ENCODE assay signal across 8 cellular contexts in the genomic region with DNA sequence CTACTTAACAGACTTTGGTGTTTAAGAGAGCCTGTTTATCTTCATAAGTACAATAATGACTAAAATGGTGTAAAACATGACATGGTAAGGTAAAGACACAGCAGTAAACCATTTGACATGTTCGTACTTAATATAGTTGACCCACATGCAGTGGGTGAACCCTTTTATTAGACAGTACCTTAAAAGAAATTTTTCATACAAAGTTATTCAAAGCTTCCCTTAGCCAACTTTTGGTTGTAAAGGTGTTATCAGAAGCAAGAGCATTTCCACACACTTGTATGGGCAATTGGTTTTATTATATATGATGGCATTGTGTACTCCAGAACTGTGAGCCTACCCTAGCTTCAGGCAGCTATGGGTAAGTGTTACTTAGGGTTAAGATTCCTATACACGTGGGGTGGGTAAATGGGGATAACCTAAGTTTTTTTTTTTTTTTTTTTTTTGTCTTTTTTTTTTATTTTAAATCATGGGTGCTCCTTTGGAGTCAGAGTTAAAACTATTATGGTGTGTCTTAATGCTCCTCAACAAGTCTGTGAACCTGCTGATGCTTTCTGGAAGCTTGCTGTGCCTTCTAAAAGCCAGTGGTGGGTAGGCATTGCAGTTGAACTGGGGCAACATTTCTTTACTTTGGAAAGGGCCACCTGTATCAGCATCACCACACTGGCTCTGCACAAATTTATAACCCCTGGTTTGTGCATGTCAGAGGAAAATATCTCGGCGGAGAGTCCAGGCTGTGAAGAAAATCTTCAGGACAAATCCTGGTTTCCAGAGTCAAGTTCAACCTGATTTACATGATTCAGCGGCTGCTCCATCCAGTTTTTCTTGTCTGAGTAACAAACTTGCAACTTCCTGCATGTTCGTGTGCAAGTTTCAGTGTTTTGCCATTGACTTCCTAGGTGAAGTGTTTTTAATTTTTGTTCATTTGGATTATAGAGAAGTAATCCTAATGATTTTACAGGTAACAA. TPM values are rescaled to one million over a fixed set of nuclear protein-coding genes. Genes with fewer than 3 reads are reported as not detected.
DNase-seq lines count a peak whose midpoint lies in the region; ATAC-seq, FAIRE-seq and TF ChIP-seq lines count a peak whose summit lies in the region.

No MANE protein-coding gene starts in this region.

- H3K36me3 ChIP-seq in HAP-1 (replicated peaks) (peaks cover 47% of the 10 kb centered on the region), RWPE2 (ENCODE audit: low read depth) (peaks cover 67% of the 10 kb centered on the region), pancreas (peaks cover 0 to 13% (median 7%) of the 10 kb centered on the region in 3 donors)

- FAIRE-seq in pancreas (lab: Jason Lieb, UNC): no peak

- in situ Hi-C loops in HAP-1 (cut with MboI; ENCODE audit: low sequenced_read_pairs): loop anchor here (10.0 kb wide), 1 partner anchor 255 kb away; the partner anchor contains the start of genes DDIAS and PRCP

- WGBS in pancreas, 2 donors: 3 to 5% methylated on average over 6 of the region's 6 CpGs

- H3K4me3 ChIP-seq in HAP-1 (peak overlapping the region; percentile 95), RWPE2 (ENCODE audit: severe bottlenecking) (peak overlapping the region; percentile 80), pancreas (peak overlapping the region; percentile 66 to 80 (median 68))

- no peak for DNase-seq in HAP-1 (ENCODE audit: low spot score in 2 of 2)
- DNase-seq in RWPE2 (ENCODE audit: low spot score): no peak
- peak; percentile 37 to 43 for DNase-seq in erythroblast (lab: John Stamatoyannopoulos, UW)
- DNase-seq in pancreas: peak in 1 of 6 donors; percentile 35
- no peak for DNase-seq in COLO829 (ENCODE audit: low spot score)
- no peak for DNase-seq in GM19238 (ENCODE audit: insufficient read length, low spot score)
- no peak for DNase-seq in GM10266 (ENCODE audit: extremely low spot score)

- TF ChIP-seq CTCF in RWPE2 (IDR thresholded peaks at IDR 0.05; ENCODE audit: poor library complexity, severe bottlenecking): no peak
- TF ChIP-seq CTCF in pancreas (IDR thresholded peaks at IDR 0.05): no peak
- TF ChIP-seq CTCF in GM10266 (IDR thresholded peaks at IDR 0.05; ENCODE audit: control insufficient read depth, insufficient read depth, low read depth, missing control alignments): no peak

- peak overlapping the region; percentile 84 for H3K27ac ChIP-seq in RWPE2 (ENCODE audit: poor library complexity, severe bottlenecking)
- H3K27ac ChIP-seq in pancreas: peak overlapping the region in 2 of 4 donors; percentile 27 to 100

- intact Hi-C loops in pancreas (cut with DNase I): no loop called here

- H3K9me3 ChIP-seq in HAP-1: no peaks in the 10 kb centered on the region
- H3K9me3 ChIP-seq in RWPE2 (ENCODE audit: severe bottlenecking): no peaks in the 10 kb centered on the region
- no peaks in the 10 kb centered on the region for H3K9me3 ChIP-seq in pancreas

- ATAC-seq in RWPE2 (ENCODE audit: low read depth): no peak
- no peak for ATAC-seq in pancreas
- ATAC-seq in GM21526 (IDR thresholded peaks at IDR 0.05; ENCODE audit: low FRiP score, unreplicated experiment): no peak

- TF ChIP-seq POLR2A in erythroblast (IDR thresholded peaks at IDR 0.05; ENCODE audit: low read length): peak; percentile 31

- H3K27me3 ChIP-seq in HAP-1 (ENCODE audit: low read depth) (no peaks in the 10 kb centered on the region), RWPE2 (ENCODE audit: insufficient read depth, poor library complexity, severe bottlenecking) (no peaks in the 10 kb centered on the region), pancreas (no peaks in the 10 kb centered on the region)

- H3K4me1 ChIP-seq in HAP-1 (peaks cover 20% of the 10 kb centered on the region), RWPE2 (ENCODE audit: insufficient read depth, poor library complexity, severe bottlenecking) (peaks cover 16% of the 10 kb centered on the region), pancreas (peaks cover 0 to 32% (median 23%) of the 10 kb centered on the region in 3 donors)

RNA-seq across cellular contexts. Expression of gene PCF11, which starts 3.3 kb away (rescaled TPM):
- total RNA-seq in pancreas: 10 to 100 TPM; 18.4 to 34.3 (median 25.3) TPM
- 10 to 100 TPM; 23.5 to 31.2 TPM for polyA plus RNA-seq in pancreas

RNA-seq across cellular contexts. Expression of gene ANKRD42, which starts 33.3 kb away (rescaled TPM):
- 1 to 10 TPM; 4.1 to 8.1 (median 5.3) TPM for total RNA-seq in pancreas
- polyA plus RNA-seq in pancreas: 1 to 10 TPM; 3.5 to 5.4 TPM

Comparison
In these comparisons a context has a peak if more than half of its experiments do, and no peak if none do; other contexts are left out.
1. DNase-seq: peak in erythroblast (2 of 2); none in HAP-1 (0 of 2), RWPE2 (single experiment), COLO829 (single experiment), GM19238 (single experiment) and GM10266 (single experiment).
2. Peak in every context shown above with its lines, with median percentiles within 50 percentile points of each other: H3K4me3 ChIP-seq.